ENCODE assay signal across 19 cellular contexts in the genomic region with DNA sequence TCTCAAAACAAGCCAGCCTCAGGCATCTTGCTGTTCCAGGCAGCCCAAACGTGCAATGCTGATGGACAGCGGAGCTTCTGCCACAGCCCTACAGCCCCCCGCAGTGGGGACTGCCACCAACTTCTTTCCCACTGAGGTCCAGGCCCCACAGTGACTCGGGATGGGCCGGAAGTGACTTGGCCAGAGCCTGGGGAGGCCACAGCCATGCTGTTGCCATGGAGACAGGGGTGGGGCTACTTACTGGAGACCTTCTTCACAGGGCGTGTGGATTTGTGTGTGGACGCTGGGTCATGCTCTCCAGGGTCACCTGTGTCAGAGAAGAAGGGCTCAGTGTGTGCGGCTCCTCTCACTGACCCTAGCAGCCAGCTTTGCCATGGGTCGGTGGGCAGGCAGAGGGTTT. TPM values are rescaled to one million over a fixed set of nuclear protein-coding genes. Genes with fewer than 3 reads are reported as not detected.
DNase-seq lines count a peak whose midpoint lies in the region; ATAC-seq, FAIRE-seq and TF ChIP-seq lines count a peak whose summit lies in the region.
"Had no signal": no experiment of that assay in that cellular context is flagged by ENCODE, and none has a peak within 500 bp of the region (broad histone marks: within the 10 kb centered on the region; RNA-seq: fewer than 3 reads in every experiment).

No MANE protein-coding gene starts in this region.

- H3K27me3 ChIP-seq in heart right ventricle, result no peaks in the 10 kb centered on the region
- no peaks in the 10 kb centered on the region for H3K27me3 ChIP-seq in K562 (ENCODE audit: control insufficient read depth in 2 of 2, insufficient read depth in 2 of 2, low read length in 2 of 2)
- H3K27me3 ChIP-seq in upper lobe of right lung, result no peaks in the 10 kb centered on the region
- H3K27me3 ChIP-seq in A673 (replicated peaks; ENCODE audit: insufficient read depth, low read depth, low read length, poor library complexity), result no peaks in the 10 kb centered on the region

- H3K4me2 ChIP-seq in K562 (ENCODE audit: insufficient read depth, low read length), result no peak overlapping the region
- H3K4me2 ChIP-seq: A549 had no signal

- no TSS peak for BruUV-seq in K562 (replicated peaks; lab: Mats Ljungman, UMichigan)
- no TSS peak for BruUV-seq in A673 (replicated peaks; lab: Mats Ljungman, UMichigan)

- no peak for TF ChIP-seq CTCF in heart right ventricle (IDR thresholded peaks at IDR 0.05)
- TF ChIP-seq CTCF in K562 (IDR thresholded peaks at IDR 0.05 in 2 of 3, conservative IDR thresholded peaks at IDR 0.05 in 1 of 3; ENCODE audit: insufficient read depth in 2 of 3, low read depth in 1 of 3, low read length in 3 of 3), result no peak
- no peak for TF ChIP-seq CTCF in mucosa of descending colon (IDR thresholded peaks at IDR 0.05)
- no peak for TF ChIP-seq CTCF in upper lobe of right lung (IDR thresholded peaks at IDR 0.05)
- TF ChIP-seq CTCF in A673 (conservative IDR thresholded peaks at IDR 0.05; ENCODE audit: low read depth, low read length), result no peak

- H3K4me1 Mint-ChIP-seq in activated naive CD4-positive, alpha-beta T cell treated with anti-CD3 and anti-CD28 coated beads, Interleukin-2, amount 10 ng/mL, durations not matched to agents 7 days and 5 days, result peaks cover 5% of the 10 kb centered on the region

- no peak for FAIRE-seq in K562 (lab: Jason Lieb, UNC)
- FAIRE-seq: A549, G401.6, GM12892, HTR-8/SVneo had no signal

- CTCF ChIA-PET in K562 (lab: Yijun Ruan, JAX; ENCODE audit: low intra/inter-chr PET ratio) (no interaction called here), A673 (lab: Charles Lee) (no interaction called here)
- CTCF ChIA-PET in activated naive CD4-positive, alpha-beta T cell treated with anti-CD3 and anti-CD28 coated beads, Interleukin-2, amount 10 ng/mL, durations not matched to agents 7 days and 5 days (lab: Charles Lee), result no interaction called here

- H3K79me2 ChIP-seq in K562 (ENCODE audit: control insufficient read depth, insufficient read depth, low read length), result no peaks in the 10 kb centered on the region

- TF ChIP-seq EP300 in K562 (IDR thresholded peaks at IDR 0.05; ENCODE audit: low read length), result no peak

- WGBS in heart right ventricle, 2 donors, result 72 to 73% methylated on average over 9 of the region's 9 CpGs
- WGBS in K562 (ENCODE audit: insufficient coverage, low coverage, missing lambda C conversion rate), result 58% methylated on average over 9 of the region's 9 CpGs

- H3K27ac Mint-ChIP-seq in activated naive CD4-positive, alpha-beta T cell treated with anti-CD3 and anti-CD28 coated beads, Interleukin-2, amount 10 ng/mL, durations not matched to agents 7 days and 5 days, result no peak overlapping the region
- H3K27ac Mint-ChIP-seq: HFFc6 had no signal

- POLR2A ChIA-PET in K562 (lab: Yijun Ruan, JAX), result interaction anchor here (0.6 to 3.0 kb wide), 4 partner anchors 9 to 27 kb away, joined by 3 to 12 read pairs (median 4); no protein-coding TSS in a partner anchor
- POLR2A ChIA-PET in A673 (lab: Charles Lee; ENCODE audit: low non-redundant PET), result no interaction called here

- no peaks in the 10 kb centered on the region for H3K27me3 Mint-ChIP-seq in activated naive CD4-positive, alpha-beta T cell treated with anti-CD3 and anti-CD28 coated beads, Interleukin-2, amount 10 ng/mL, durations not matched to agents 7 days and 5 days

- no peak overlapping the region for H2AFZ ChIP-seq in K562 (ENCODE audit: low read depth, low read length)

- H3K4me3 ChIP-seq in heart right ventricle (no peak overlapping the region), K562 (no peak overlapping the region), mucosa of descending colon (no peak overlapping the region), upper lobe of right lung (no peak overlapping the region), A673 (ENCODE audit: low read depth, low read length, poor library complexity, severe bottlenecking) (no peak overlapping the region)
- H3K4me3 ChIP-seq: A549 had no signal

- ATAC-seq in left cardiac atrium, result no peak
- no peak for ATAC-seq in heart right ventricle
- ATAC-seq in K562, result peak; percentile 77
- peak; percentile 23 for ATAC-seq in mucosa of descending colon
- peak; percentile 26 for ATAC-seq in upper lobe of right lung
- ATAC-seq: A549, PC-3 had no signal

- TF ChIP-seq POLR2A in K562 (conservative IDR thresholded peaks at IDR 0.05), result no peak

- intact Hi-C loops in left cardiac atrium (cut with DNase I), result no loop called here
- intact Hi-C loops in heart right ventricle (cut with DNase I), result loop anchor here in 3 of 10 donors (10.0 kb wide), 1 partner anchor 46 kb away; no protein-coding TSS in a partner anchor
- intact Hi-C loops in K562 (cut with micrococcal nuclease), result no loop called here
- intact Hi-C loops in mucosa of descending colon (cut with DNase I, micrococcal nuclease), result no loop called here
- intact Hi-C loops in upper lobe of right lung (cut with DNase I), result no loop called here
- intact Hi-C loops in A673 (cut with micrococcal nuclease; ENCODE audit: unreplicated experiment), result no loop called here

- H3K36me3 Mint-ChIP-seq in activated naive CD4-positive, alpha-beta T cell treated with anti-CD3 and anti-CD28 coated beads, Interleukin-2, amount 10 ng/mL, durations not matched to agents 7 days and 5 days, result peaks cover 75% of the 10 kb centered on the region

- H3K9me3 Mint-ChIP-seq in activated naive CD4-positive, alpha-beta T cell treated with anti-CD3 and anti-CD28 coated beads, Interleukin-2, amount 10 ng/mL, durations not matched to agents 7 days and 5 days, result no peaks in the 10 kb centered on the region
- H3K9me3 Mint-ChIP-seq: HFFc6 had no signal

- H3K36me3 ChIP-seq in heart right ventricle (peaks cover 0 to 100% (median 54%) of the 10 kb centered on the region in 9 donors), K562 (ENCODE audit: control insufficient read depth, insufficient read depth, low read length) (peaks cover 90% of the 10 kb centered on the region; the same call in 2 of the 3 replicates), mucosa of descending colon (ENCODE audit: low read depth) (no peaks in the 10 kb centered on the region), upper lobe of right lung (peaks cover 99% of the 10 kb centered on the region), A673 (ENCODE audit: insufficient read depth, low read length, poor library complexity, severe bottlenecking) (peaks cover 41% of the 10 kb centered on the region)

- H3K27ac ChIP-seq in heart right ventricle, result no peak overlapping the region
- no peak overlapping the region for H3K27ac ChIP-seq in K562 (ENCODE audit: extremely low read depth, low read depth, low read length)
- no peak overlapping the region for H3K27ac ChIP-seq in upper lobe of right lung
- H3K27ac ChIP-seq in A673 (ENCODE audit: low read depth, low read length, poor library complexity, severe bottlenecking), result no peak overlapping the region
- H3K27ac ChIP-seq: A549 had no signal

- peak; percentile 38 for DNase-seq in left cardiac atrium
- DNase-seq in heart right ventricle, result no peak
- peak; percentile 39 to 67 (median 56) for DNase-seq in K562 (ENCODE audit: extremely low read depth in 1 of 4, low spot score in 3 of 4)
- DNase-seq in mucosa of descending colon, result peak in 1 of 3 donors; percentile 44
- DNase-seq in upper lobe of right lung, result no peak
- DNase-seq in A673 (ENCODE audit: low spot score), result no peak
- DNase-seq in retina, result no peak
- no peak for DNase-seq in activated naive CD4-positive, alpha-beta T cell treated with anti-CD3 and anti-CD28 coated beads, Interleukin-2, amount 10 ng/mL, durations not matched to agents 7 days and 5 days
- DNase-seq: Caco-2, DMS53, GOT3, HFFc6, NCI-H1105, NCI-H1694 treated with DMSO at 0.1 percent for 48 hours, PC-3 had no signal

- in situ Hi-C loops in K562 (cut with MboI), result no loop called here

- H3K9ac ChIP-seq in K562 (ENCODE audit: insufficient read depth in 1 of 2, low read depth in 2 of 2, low read length in 2 of 2), result no peak overlapping the region; a peak in 1 of 4 replicates

- H3K9me1 ChIP-seq in K562 (ENCODE audit: control insufficient read depth, insufficient read depth, low read length), result peaks cover 5% of the 10 kb centered on the region

- peaks cover 0 to 30% (median 0%) of the 10 kb centered on the region in 9 donors for H3K4me1 ChIP-seq in heart right ventricle
- peaks cover 0 to 4% of the 10 kb centered on the region in 2 experiments; a peak in 1 of 5 replicates for H3K4me1 ChIP-seq in K562 (replicated peaks in 1 of 2; ENCODE audit: control insufficient read depth in 2 of 2, insufficient read depth in 2 of 2, low read length in 2 of 2)
- peaks cover 3% of the 10 kb centered on the region for H3K4me1 ChIP-seq in mucosa of descending colon (ENCODE audit: low read depth)
- H3K4me1 ChIP-seq in upper lobe of right lung, result no peaks in the 10 kb centered on the region
- no peaks in the 10 kb centered on the region for H3K4me1 ChIP-seq in A673 (ENCODE audit: insufficient read depth, low read length, poor library complexity, severe bottlenecking)

- no peak for TF ChIP-seq RAD21 in K562 (CRISPR knock-in tag; conservative IDR thresholded peaks at IDR 0.05 in 1 of 2, IDR thresholded peaks at IDR 0.05 in 1 of 2)

- no peak overlapping the region for H3K4me3 Mint-ChIP-seq in activated naive CD4-positive, alpha-beta T cell treated with anti-CD3 and anti-CD28 coated beads, Interleukin-2, amount 10 ng/mL, durations not matched to agents 7 days and 5 days
- H3K4me3 Mint-ChIP-seq: HFFc6 had no signal

- H4K20me1 ChIP-seq in K562 (replicated peaks; ENCODE audit: control insufficient read depth, insufficient read depth, low read length), result no peaks in the 10 kb centered on the region; the same call in none of the 2 replicates

- H3K9me3 ChIP-seq in heart right ventricle, result peaks cover 0 to 3% (median 0%) of the 10 kb centered on the region in 11 donors
- no peaks in the 10 kb centered on the region for H3K9me3 ChIP-seq in K562 (replicated peaks; ENCODE audit: control insufficient read depth, insufficient read depth, low read depth, low read length)
- H3K9me3 ChIP-seq in mucosa of descending colon, result no peaks in the 10 kb centered on the region
- H3K9me3 ChIP-seq in upper lobe of right lung, result no peaks in the 10 kb centered on the region
- H3K9me3 ChIP-seq in A673 (ENCODE audit: low read depth, low read length, poor library complexity, severe bottlenecking), result no peaks in the 10 kb centered on the region
- H3K9me3 ChIP-seq: Caco-2 had no signal

RNA-seq across cellular contexts. Expression of gene TRIM25, which starts 15.0 kb away (rescaled TPM):
- total RNA-seq in left cardiac atrium (10 to 100 TPM; 30.0 to 30.3 TPM), heart right ventricle (10 to 100 TPM in 8 of 10 donors, 1 to 10 TPM in 2; 8.7 to 32.7 (median 17.3) TPM), K562 (2014; rRNA removed) (24.2 and 26.5 TPM in 2 replicates), K562 (2014; rRNA removed; fragmentation: Illumina TruSeq; extraction: Trizol) (28.9 and 33.9 TPM in 2 replicates), K562 (2015; rRNA removed; fragmentation: Illumina TruSeq; extraction: Trizol) (26.9 and 28.6 TPM in 2 replicates), K562 (2021) (46.6 and 49.5 TPM in 2 replicates), mucosa of descending colon (100 to 1,000 TPM in 2 of 3 donors, 10 to 100 TPM in 1; 76.1 to 130 (median 115) TPM), upper lobe of right lung (89.3 TPM), A673 (2021) (54.7 and 58.0 TPM in 2 replicates)
- polyA plus RNA-seq in heart right ventricle (10 to 100 TPM in 1 of 2 donors, 1 to 10 TPM in 1; 4.9 to 15.1 TPM), K562 (2011; rRNA removed) (18.7 and 28.4 TPM in 2 replicates), K562 (2014; fragmentation: Illumina TruSeq; extraction: Trizol) (44.1 and 46.4 TPM in 2 replicates), K562 (2014; fragmentation: Nextera tagmentation; extraction: Ambion mirVana) (1 to 10 TPM; 5.9 to 8.5 TPM), K562 (2014; rRNA removed) (21.9 and 24.5 TPM in 2 replicates)
- total RNA-seq in K562 (2011; cell fraction: chromatin; rRNA removed; ENCODE audit: low replicate concordance), result 98.3 and 102 TPM in 2 replicates
- 46.4 and 52.8 TPM in 2 replicates for total RNA-seq in K562 (2011; cell fraction: nucleolus; rRNA removed)
- total RNA-seq in K562 (2011; cell fraction: nucleoplasm; rRNA removed), result 56.4 and 79.2 TPM in 2 replicates
- polyA plus RNA-seq in K562 (2011; cell fraction: cytosol; rRNA removed), result 15.8 and 17.8 TPM in 2 replicates
- polyA plus RNA-seq in K562 (2011; cell fraction: nucleus; rRNA removed), result 60.7 and 84.1 TPM in 2 replicates
- polyA plus RNA-seq in K562 (2012), result 39.3 and 65.9 TPM in 2 replicates
- polyA minus RNA-seq in K562 (2011; rRNA and poly(A)+ RNA removed), result 26.3 and 45.3 TPM in 2 replicates
- polyA minus RNA-seq in K562 (2011; cell fraction: cytosol; rRNA and poly(A)+ RNA removed), result 15.9 and 20.9 TPM in 2 replicates
- 22.1 and 33.8 TPM in 2 replicates for polyA minus RNA-seq in K562 (2011; cell fraction: nucleus; rRNA and poly(A)+ RNA removed)

Comparison
In these comparisons a context has a peak if more than half of its experiments do, and no peak if none do; other contexts are left out.
1. DNase-seq: peak in left cardiac atrium (single experiment) and K562 (4 of 4); none in heart right ventricle (0 of 2), upper lobe of right lung (single experiment), A673 (single experiment), retina (single experiment) and activated naive CD4-positive, alpha-beta T cell treated with anti-CD3 and anti-CD28 coated beads, Interleukin-2, amount 10 ng/mL, durations not matched to agents 7 days and 5 days (single experiment).
2. ATAC-seq: peak in K562 (single experiment), mucosa of descending colon (single experiment) and upper lobe of right lung (single experiment); none in left cardiac atrium (0 of 2) and heart right ventricle (0 of 8).